23 cellular contexts compared by ENCODE assay signal in genomic region chr18:74110149-74110548, GRCh38. TPM values are rescaled to one million over a fixed set of nuclear protein-coding genes. Genes with fewer than 3 reads are reported as not detected.
"Had no signal": no experiment of that assay in that cellular context is flagged by ENCODE, and none has a peak within 500 bp of the region (broad histone marks: within the 10 kb centered on the region; RNA-seq: fewer than 3 reads in every experiment).

No MANE protein-coding gene starts in this region.

- H3K27ac ChIP-seq: HL-60, PC-9, Peyer's patch, SJCRH30 had no signal

- DNase-seq: KBM-7; NCI-H1092; NCI-H1105 treated with DMSO at 0.1 percent for 48 hours; NCI-H1417 treated with DMSO at 0.1 percent for 48 hours; NCI-H146; NCI-H1694 treated with DMSO at 0.1 percent for 48 hours; NCI-H1930; NCI-H2081; NCI-H2107; NCI-H2227 treated with DMSO at 0.1 percent for 48 hours; NCI-H524; NCI-H526 treated with DMSO at 0.1 percent for 48 hours; NCI-H774; NK-92 treated with Interleukin-12 subunit alpha and Interleukin-12 subunit beta, amount 100 ng/mL, for 24 hours; PC-9; Peyer's patch; SHP77 treated with DMSO at 0.1 percent for 48 hours; SJCRH30; T-helper 1 cell had no signal

- H3K9me3 ChIP-seq: Peyer's patch, SJCRH30 had no signal

- FAIRE-seq: HTR-8/SVneo had no signal

- H3K4me2 ChIP-seq: PC-9 had no signal

- H3K4me1 ChIP-seq: Peyer's patch, SJCRH30 had no signal

- H2AFZ ChIP-seq: PC-9 had no signal

- H3K4me3 ChIP-seq: PC-9, Peyer's patch, SJCRH30 had no signal

- H3K36me3 ChIP-seq: Peyer's patch, SJCRH30 had no signal

- H3K27me3 ChIP-seq: Peyer's patch, SJCRH30 had no signal

- ATAC-seq: Right ventricle myocardium inferior, SK-N-SH treated with all-trans-retinoic acid at 6 μM for 48 hours had no signal

RNA-seq across cellular contexts. Expression of gene FBXO15, which starts 37.5 kb away (rescaled TPM):
- total RNA-seq: Peyer's patch, Right ventricle myocardium inferior had no signal
